In the genomic region with DNA sequence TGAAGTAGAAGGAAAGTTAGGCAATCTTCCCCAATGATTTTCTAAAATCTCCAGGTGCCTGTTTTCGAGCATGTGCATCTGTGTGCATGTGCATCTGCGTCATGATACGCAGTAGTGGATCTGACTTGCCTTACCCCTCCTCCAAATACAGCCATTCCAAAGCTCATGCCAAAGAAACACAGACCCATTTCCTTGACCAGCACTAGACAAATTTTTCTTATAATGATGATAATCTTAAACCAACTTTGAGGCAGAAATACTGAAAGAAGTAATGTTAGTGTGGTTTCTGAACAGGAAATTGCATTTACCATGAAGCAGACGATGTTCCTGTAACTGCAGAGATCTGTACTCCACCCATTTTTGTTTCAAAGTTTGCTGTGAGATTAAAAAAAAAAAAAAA, we compare ENCODE assay signal across 14 cellular contexts. TPM values are rescaled to one million over a fixed set of nuclear protein-coding genes. Genes with fewer than 3 reads are reported as not detected.
DNase-seq lines count a peak whose midpoint lies in the region; ATAC-seq, FAIRE-seq and TF ChIP-seq lines count a peak whose summit lies in the region.
"Had no signal": no experiment of that assay in that cellular context is flagged by ENCODE, and none has a peak within 500 bp of the region (broad histone marks: within the 10 kb centered on the region; RNA-seq: fewer than 3 reads in every experiment).

No MANE protein-coding gene starts in this region.

- H3K4me3 ChIP-seq in mucosa of rectum (ENCODE audit: low read length in 2 of 2): no peak overlapping the region
- H3K4me3 ChIP-seq: breast epithelium had no signal

- intact Hi-C loops in CD4-positive, alpha-beta T cell (cut with DNase I, micrococcal nuclease): loop anchor here in 1 of 2 experiments (1.0 to 10.0 kb wide), 4 partner anchors 9 to 1093 kb away; no protein-coding TSS in a partner anchor
- intact Hi-C loops in activated CD8-positive, alpha-beta T cell treated with anti-CD3 and anti-CD28 coated beads for 36 hours (cut with micrococcal nuclease): no loop called here

- peaks cover 5% of the 10 kb centered on the region for H3K9me3 Mint-ChIP-seq in CD4-positive, alpha-beta T cell
- no peaks in the 10 kb centered on the region for H3K9me3 Mint-ChIP-seq in activated CD8-positive, alpha-beta T cell treated with anti-CD3 and anti-CD28 coated beads for 36 hours

- in situ Hi-C loops in KBM-7 (cut with MboI; ENCODE audit: low pct_unique_long_range_greater_than_20kb, low sequenced_read_pairs): no loop called here

- peaks cover 3 to 5% of the 10 kb centered on the region in 2 donors for H3K4me1 ChIP-seq in mucosa of rectum (ENCODE audit: control insufficient read depth in 2 of 2, insufficient read depth in 2 of 2, low read length in 2 of 2)
- H3K4me1 ChIP-seq: breast epithelium had no signal

- no peaks in the 10 kb centered on the region for H3K27me3 ChIP-seq in CD4-positive, alpha-beta T cell (ENCODE audit: control insufficient read depth, insufficient read depth, low read length)
- H3K27me3 ChIP-seq in mucosa of rectum (ENCODE audit: control insufficient read depth in 2 of 2, insufficient read depth in 2 of 2, low read length in 2 of 2): no peaks in the 10 kb centered on the region
- H3K27me3 ChIP-seq: breast epithelium had no signal

- H3K4me1 Mint-ChIP-seq in CD4-positive, alpha-beta T cell (ENCODE audit: low read depth): peaks cover 90% of the 10 kb centered on the region
- peaks cover 91% of the 10 kb centered on the region for H3K4me1 Mint-ChIP-seq in activated CD8-positive, alpha-beta T cell treated with anti-CD3 and anti-CD28 coated beads for 36 hours (ENCODE audit: low read depth)
- H3K4me1 Mint-ChIP-seq: neural crest cell had no signal

- H3K36me3 Mint-ChIP-seq in CD4-positive, alpha-beta T cell (ENCODE audit: low read depth): peaks cover 96% of the 10 kb centered on the region
- peaks cover 88% of the 10 kb centered on the region for H3K36me3 Mint-ChIP-seq in activated CD8-positive, alpha-beta T cell treated with anti-CD3 and anti-CD28 coated beads for 36 hours (ENCODE audit: low read depth)

- H3K4me3 Mint-ChIP-seq in CD4-positive, alpha-beta T cell: peak overlapping the region; percentile 83
- H3K4me3 Mint-ChIP-seq in activated CD8-positive, alpha-beta T cell treated with anti-CD3 and anti-CD28 coated beads for 36 hours: peak overlapping the region; percentile 62
- H3K4me3 Mint-ChIP-seq: neural crest cell had no signal

- ATAC-seq in CD4-positive, alpha-beta T cell (ENCODE audit: poor library complexity): peak; percentile 56
- no peak for ATAC-seq in activated CD8-positive, alpha-beta T cell treated with anti-CD3 and anti-CD28 coated beads for 36 hours
- ATAC-seq in HG03175 (IDR thresholded peaks at IDR 0.05; ENCODE audit: unreplicated experiment) (no peak), GM21447 (IDR thresholded peaks at IDR 0.05; ENCODE audit: unreplicated experiment) (no peak)

- CTCF ChIA-PET in CD4-positive, alpha-beta T cell (lab: Charles Lee): interaction anchor here (0.7 to 4.8 kb wide), 7 partner anchors 14 to 116 kb away, joined by 3 to 19 read pairs (median 5); a partner anchor contains a TSS
- CTCF ChIA-PET in activated CD8-positive, alpha-beta T cell treated with anti-CD3 and anti-CD28 coated beads for 36 hours (lab: Charles Lee): interaction anchor here (0.9 to 5.8 kb wide), 10 partner anchors 16 to 179 kb away, joined by 3 to 49 read pairs (median 6); a partner anchor contains a TSS

- H3K36me3 ChIP-seq in mucosa of rectum (ENCODE audit: control insufficient read depth in 2 of 2, insufficient read depth in 2 of 2, low read length in 2 of 2): no peaks in the 10 kb centered on the region
- H3K36me3 ChIP-seq: breast epithelium had no signal

- DNase-seq in CD4-positive, alpha-beta T cell: peak in 1 of 10 experiments; percentile 39
- DNase-seq in KBM-7 (peak; percentile 39), NCI-H1417 treated with DMSO at 0.1 percent for 48 hours (lab: John Stamatoyannopoulos, UW) (no peak), HTR-8/SVneo (ENCODE audit: insufficient read length, low spot score) (no peak)
- DNase-seq in activated CD8-positive, alpha-beta T cell treated with anti-CD3 and anti-CD28 coated beads for 36 hours: peak; percentile 38
- DNase-seq: Calu3, NCI-H1092, NCI-H510A treated with DMSO at 0.1 percent for 48 hours had no signal

- no peak for FAIRE-seq in HTR-8/SVneo (lab: Jason Lieb, UNC)

- H3K27ac ChIP-seq in CD4-positive, alpha-beta T cell (ENCODE audit: low read depth, low read length): peak overlapping the region; percentile 86
- peak overlapping the region; percentile 51 to 74 for H3K27ac ChIP-seq in mucosa of rectum (ENCODE audit: low read depth in 2 of 2, low read length in 2 of 2)
- H3K27ac ChIP-seq: breast epithelium had no signal

- H3K27me3 Mint-ChIP-seq in CD4-positive, alpha-beta T cell: no peaks in the 10 kb centered on the region
- no peaks in the 10 kb centered on the region for H3K27me3 Mint-ChIP-seq in activated CD8-positive, alpha-beta T cell treated with anti-CD3 and anti-CD28 coated beads for 36 hours

- H3K27ac Mint-ChIP-seq in CD4-positive, alpha-beta T cell: peak overlapping the region; percentile 96
- H3K27ac Mint-ChIP-seq in activated CD8-positive, alpha-beta T cell treated with anti-CD3 and anti-CD28 coated beads for 36 hours: peak overlapping the region; percentile 96

- H3K9ac ChIP-seq in mucosa of rectum (ENCODE audit: low read depth in 1 of 2, low read length in 2 of 2): peak overlapping the region in 1 of 2 donors; percentile 28

- POLR2A ChIA-PET in CD4-positive, alpha-beta T cell (lab: Charles Lee): interaction anchor here (0.6 to 6.1 kb wide), 22 partner anchors 9 to 458 kb away, joined by 3 to 384 read pairs (median 4); a partner anchor contains a TSS
- POLR2A ChIA-PET in activated CD8-positive, alpha-beta T cell treated with anti-CD3 and anti-CD28 coated beads for 36 hours (lab: Charles Lee): interaction anchor here (0.6 to 27.4 kb wide), 13 partner anchors 9 to 116 kb away, joined by 3 to 1592 read pairs (median 3); a partner anchor contains a TSS

- no peak for TF ChIP-seq CTCF in CD4-positive, alpha-beta T cell (IDR thresholded peaks at IDR 0.05)
- TF ChIP-seq CTCF in activated CD8-positive, alpha-beta T cell treated with anti-CD3 and anti-CD28 coated beads for 36 hours (IDR thresholded peaks at IDR 0.05): no peak

- H3K9me3 ChIP-seq in CD4-positive, alpha-beta T cell (ENCODE audit: control insufficient read depth, low read length): no peaks in the 10 kb centered on the region
- H3K9me3 ChIP-seq in mucosa of rectum (ENCODE audit: control insufficient read depth in 2 of 2, low read length in 2 of 2): no peaks in the 10 kb centered on the region

RNA-seq across cellular contexts. Expression of a gene that starts 25.7 kb away (rescaled TPM):
- 100 to 1,000 TPM; 474 to 490 TPM for total RNA-seq in CD4-positive, alpha-beta T cell
- total RNA-seq in activated CD8-positive, alpha-beta T cell treated with anti-CD3 and anti-CD28 coated beads for 36 hours: 100 to 1,000 TPM; 514 to 520 TPM
- total RNA-seq: Calu3, SK-MEL-5 had no signal

Comparison
In these comparisons a context has a peak if more than half of its experiments do, and no peak if none do; other contexts are left out.
1. DNase-seq: peak in KBM-7 (single experiment) and activated CD8-positive, alpha-beta T cell treated with anti-CD3 and anti-CD28 coated beads for 36 hours (single experiment); none in NCI-H1417 treated with DMSO at 0.1 percent for 48 hours (single experiment) and HTR-8/SVneo (single experiment).